In genomic region chr11:113197456-113197855, GRCh38 we compare ENCODE assay signal across 32 cellular contexts.
"Had no signal": no experiment of that assay in that cellular context is flagged by ENCODE, and none has a peak within 500 bp of the region (broad histone marks: within the 10 kb centered on the region; RNA-seq: fewer than 3 reads in every experiment).

No MANE protein-coding gene starts in this region.

- H3K27ac Mint-ChIP-seq: activated CD4-positive, alpha-beta T cell treated with anti-CD3 and anti-CD28 coated beads for 36 hours; activated CD4-positive, alpha-beta T cell treated with anti-CD3 and anti-CD28 coated beads, Interleukin-2, amount 10 ng/mL, durations not matched to agents 24 days and 14 days; activated CD8-positive, alpha-beta T cell treated with anti-CD3 and anti-CD28 coated beads for 36 hours; activated naive CD4-positive, alpha-beta T cell treated with anti-CD3 and anti-CD28 coated beads for 36 hours; activated naive CD4-positive, alpha-beta T cell treated with anti-CD3 and anti-CD28 coated beads, Interleukin-2, amount 50 U/mL, for 24 hours; activated naive CD8-positive, alpha-beta T cell treated with anti-CD3 and anti-CD28 coated beads for 36 hours; activated naive CD8-positive, alpha-beta T cell treated with anti-CD3 and anti-CD28 coated beads, Interleukin-2, amount 50 U/mL, for 24 hours; activated T-helper 1 cell treated with anti-CD3 and anti-CD28 coated beads, Interleukin-12 subunit alpha, Interleukin-12 subunit beta, Interleukin-2, Interleukin-4 antibody, amounts not matched to agents 30 ng/mL and 10 ng/mL and 1 ng/mL, durations not matched to agents 14 hours and 24 hours and 36 hours; activated T-helper 2 cell treated with anti-CD3 and anti-CD28 coated beads, Interferon-gamma antibody, Interleukin-2, Interleukin-4, amounts not matched to agents 10 μg/mL and 5 μg/mL and 100 μg/mL, durations not matched to agents 14 hours and 24 hours and 36 hours; dendritic cell treated with granulocyte-macrophage colony-stimulating factor and Interleukin-4, amounts not matched to agents 40 ng/mL and 50 ng/mL, for 4 days; endodermal cell had no signal

- H3K4me3 ChIP-seq: adrenal gland, coronary artery, dorsolateral prefrontal cortex, gastrocnemius medialis, heart left ventricle had no signal

- H3K4me3 Mint-ChIP-seq: activated CD4-positive, alpha-beta T cell treated with anti-CD3 and anti-CD28 coated beads for 36 hours; activated CD4-positive, alpha-beta T cell treated with anti-CD3 and anti-CD28 coated beads, Interleukin-2, amount 10 ng/mL, durations not matched to agents 24 days and 14 days; activated CD8-positive, alpha-beta T cell treated with anti-CD3 and anti-CD28 coated beads for 36 hours; activated naive CD4-positive, alpha-beta T cell treated with anti-CD3 and anti-CD28 coated beads for 36 hours; activated naive CD4-positive, alpha-beta T cell treated with anti-CD3 and anti-CD28 coated beads, Interleukin-2, amount 50 U/mL, for 24 hours; activated naive CD8-positive, alpha-beta T cell treated with anti-CD3 and anti-CD28 coated beads for 36 hours; activated naive CD8-positive, alpha-beta T cell treated with anti-CD3 and anti-CD28 coated beads, Interleukin-2, amount 50 U/mL, for 24 hours; activated T-helper 1 cell treated with anti-CD3 and anti-CD28 coated beads, Interleukin-12 subunit alpha, Interleukin-12 subunit beta, Interleukin-2, Interleukin-4 antibody, amounts not matched to agents 30 ng/mL and 10 ng/mL and 1 ng/mL, durations not matched to agents 14 hours and 24 hours and 36 hours; central memory CD8-positive, alpha-beta T cell; dendritic cell treated with granulocyte-macrophage colony-stimulating factor and Interleukin-4, amounts not matched to agents 40 ng/mL and 50 ng/mL, for 4 days; endodermal cell had no signal

- H3K36me3 ChIP-seq: adrenal gland, brain microvascular endothelial cell, gastrocnemius medialis, heart left ventricle had no signal

- H3K4me1 Mint-ChIP-seq: activated CD4-positive, alpha-beta T cell treated with anti-CD3 and anti-CD28 coated beads for 36 hours; activated CD4-positive, alpha-beta T cell treated with anti-CD3 and anti-CD28 coated beads, Interleukin-2, amount 10 ng/mL, durations not matched to agents 24 days and 14 days; activated naive CD4-positive, alpha-beta T cell treated with anti-CD3 and anti-CD28 coated beads, Interleukin-2, amount 50 U/mL, for 24 hours; activated naive CD8-positive, alpha-beta T cell treated with anti-CD3 and anti-CD28 coated beads for 36 hours; activated naive CD8-positive, alpha-beta T cell treated with anti-CD3 and anti-CD28 coated beads, Interleukin-2, amount 50 U/mL, for 24 hours; central memory CD8-positive, alpha-beta T cell had no signal

- DNase-seq: activated CD4-positive, alpha-beta T cell treated with anti-CD3 and anti-CD28 coated beads for 36 hours; activated CD4-positive, alpha-beta T cell treated with anti-CD3 and anti-CD28 coated beads, Interleukin-2, amount 10 ng/mL, durations not matched to agents 24 days and 14 days; activated CD4-positive, CD25-positive, alpha-beta regulatory T cell; activated CD4-positive, CD25-positive, alpha-beta regulatory T cell treated with anti-CD3 and anti-CD28 coated beads, Interleukin-2, amount 50 U/mL, for 72 hours; activated CD8-positive, alpha-beta memory T cell treated with anti-CD3 and anti-CD28 coated beads for 24 hours; activated CD8-positive, alpha-beta T cell treated with anti-CD3 and anti-CD28 coated beads for 36 hours; activated effector memory CD4-positive, alpha-beta T cell treated with anti-CD3 and anti-CD28 coated beads, Interleukin-2, amount 50 U/mL, for 16 hours; activated naive CD4-positive, alpha-beta T cell treated with anti-CD3 and anti-CD28 coated beads for 36 hours; activated naive CD8-positive, alpha-beta T cell treated with anti-CD3 and anti-CD28 coated beads for 36 hours; activated naive CD8-positive, alpha-beta T cell treated with anti-CD3 and anti-CD28 coated beads, Interleukin-2, amount 50 U/mL, for 24 hours; activated T-cell treated with anti-CD3 and anti-CD28 coated beads, Interleukin-2, amount 50 U/mL, for 1 hour; activated T-cell treated with anti-CD3 and anti-CD28 coated beads, Interleukin-2, amount 50 U/mL, for 48 hours; adrenal gland; amygdala; aorta; brain microvascular endothelial cell; dorsolateral prefrontal cortex; effector memory CD4-positive, alpha-beta T cell; endodermal cell; foreskin keratinocyte; gastrocnemius medialis; glutamatergic neuron; heart left ventricle; T-helper 2 cell had no signal

- H3K9me3 Mint-ChIP-seq: activated CD4-positive, alpha-beta T cell treated with anti-CD3 and anti-CD28 coated beads, Interleukin-2, amount 10 ng/mL, durations not matched to agents 24 days and 14 days; activated CD8-positive, alpha-beta T cell treated with anti-CD3 and anti-CD28 coated beads for 36 hours; activated naive CD4-positive, alpha-beta T cell treated with anti-CD3 and anti-CD28 coated beads for 36 hours; activated naive CD4-positive, alpha-beta T cell treated with anti-CD3 and anti-CD28 coated beads, Interleukin-2, amount 50 U/mL, for 24 hours; activated naive CD8-positive, alpha-beta T cell treated with anti-CD3 and anti-CD28 coated beads for 36 hours; activated naive CD8-positive, alpha-beta T cell treated with anti-CD3 and anti-CD28 coated beads, Interleukin-2, amount 50 U/mL, for 24 hours; activated T-helper 1 cell treated with anti-CD3 and anti-CD28 coated beads, Interleukin-12 subunit alpha, Interleukin-12 subunit beta, Interleukin-2, Interleukin-4 antibody, amounts not matched to agents 30 ng/mL and 10 ng/mL and 1 ng/mL, durations not matched to agents 14 hours and 24 hours and 36 hours; activated T-helper 2 cell treated with anti-CD3 and anti-CD28 coated beads, Interferon-gamma antibody, Interleukin-2, Interleukin-4, amounts not matched to agents 10 μg/mL and 5 μg/mL and 100 μg/mL, durations not matched to agents 14 hours and 24 hours and 36 hours; central memory CD8-positive, alpha-beta T cell; dendritic cell treated with granulocyte-macrophage colony-stimulating factor and Interleukin-4, amounts not matched to agents 40 ng/mL and 50 ng/mL, for 4 days; endodermal cell had no signal

- H3K27ac ChIP-seq: adrenal gland, brain microvascular endothelial cell, coronary artery, foreskin keratinocyte, gastrocnemius medialis, heart left ventricle had no signal

- H3K9me3 ChIP-seq: adrenal gland, gastrocnemius medialis, heart left ventricle had no signal

- ATAC-seq: activated CD4-positive, alpha-beta T cell treated with anti-CD3 and anti-CD28 coated beads for 36 hours; activated CD8-positive, alpha-beta T cell treated with anti-CD3 and anti-CD28 coated beads for 36 hours; activated naive CD8-positive, alpha-beta T cell treated with anti-CD3 and anti-CD28 coated beads, Interleukin-2, amount 50 U/mL, for 24 hours; esophagus mucosa; foreskin keratinocyte; gastrocnemius medialis; heart left ventricle had no signal

- H3K27me3 ChIP-seq: adrenal gland, brain microvascular endothelial cell, dorsolateral prefrontal cortex, foreskin keratinocyte, gastrocnemius medialis, heart left ventricle had no signal

- FAIRE-seq: bronchial epithelial cell had no signal

- H3K36me3 Mint-ChIP-seq: activated naive CD4-positive, alpha-beta T cell treated with anti-CD3 and anti-CD28 coated beads, Interleukin-2, amount 50 U/mL, for 24 hours; activated naive CD8-positive, alpha-beta T cell treated with anti-CD3 and anti-CD28 coated beads for 36 hours had no signal
